ENCODE assay signal across 23 cellular contexts in genomic region chr1:51378871-51379270, GRCh38. TPM values are rescaled to one million over a fixed set of nuclear protein-coding genes. Genes with fewer than 3 reads are reported as not detected.
"Had no signal": no experiment of that assay in that cellular context is flagged by ENCODE, and none has a peak within 500 bp of the region (broad histone marks: within the 10 kb centered on the region; RNA-seq: fewer than 3 reads in every experiment).

No MANE protein-coding gene starts in this region.

- DNase-seq: Karpas-422, KG1, MG63, NCI-H1092, NCI-H1105 treated with DMSO at 0.1 percent for 48 hours, NCI-H1417 treated with DMSO at 0.1 percent for 48 hours, NCI-H146, NCI-H1694 treated with DMSO at 0.1 percent for 48 hours, NCI-H1930, NCI-H2081, NCI-H2107, NCI-H2227 treated with DMSO at 0.1 percent for 48 hours, NCI-H446, NCI-H510A, NCI-H524 treated with DMSO at 0.1 percent for 48 hours, NCI-H69, NCI-H774, PC-3, SHP77, T-helper 1 cell had no signal

- ATAC-seq: Panc1, PC-3, SK-N-SH treated with all-trans-retinoic acid at 6 μM for 48 hours had no signal

- H3K4me3 ChIP-seq: MG63 had no signal

RNA-seq across cellular contexts. Expression of gene TTC39A, which starts 48.5 kb away (rescaled TPM):
- total RNA-seq: OCI-LY7 had no signal
